ENCODE assay signal across 26 cellular contexts in genomic region chr21:46071082-46071481, GRCh38. TPM values are rescaled to one million over a fixed set of nuclear protein-coding genes. Genes with fewer than 3 reads are reported as not detected.
DNase-seq lines count a peak whose midpoint lies in the region; ATAC-seq and TF ChIP-seq lines count a peak whose summit lies in the region.
"Had no signal": no experiment of that assay in that cellular context is flagged by ENCODE, and none has a peak within 500 bp of the region (broad histone marks: within the 10 kb centered on the region; RNA-seq: fewer than 3 reads in every experiment).

No MANE protein-coding gene starts in this region.

- no peak for TF ChIP-seq CTCF in chondrocyte (IDR thresholded peaks at IDR 0.05)
- no peak for TF ChIP-seq CTCF in transverse colon (IDR thresholded peaks at IDR 0.05)

- peaks cover 22% of the 10 kb centered on the region for H3K27me3 Mint-ChIP-seq in activated CD8-positive, alpha-beta memory T cell treated with anti-CD3 and anti-CD28 coated beads, Interleukin-2, amount 10 ng/mL, durations not matched to agents 7 days and 5 days
- H3K27me3 Mint-ChIP-seq in chondrocyte (ENCODE audit: low read depth) = no peaks in the 10 kb centered on the region

- no peak overlapping the region for H3K27ac ChIP-seq in transverse colon
- H3K27ac ChIP-seq: adrenal gland, body of pancreas, neural progenitor cell, SJSA1, upper lobe of left lung, VCaP had no signal

- no peaks in the 10 kb centered on the region for H3K36me3 ChIP-seq in transverse colon
- H3K36me3 ChIP-seq: adrenal gland, neural progenitor cell, SJSA1, upper lobe of left lung had no signal

- H3K36me3 Mint-ChIP-seq in activated CD8-positive, alpha-beta memory T cell treated with anti-CD3 and anti-CD28 coated beads, Interleukin-2, amount 10 ng/mL, durations not matched to agents 7 days and 5 days = no peaks in the 10 kb centered on the region
- no peaks in the 10 kb centered on the region for H3K36me3 Mint-ChIP-seq in chondrocyte (ENCODE audit: low read depth)
- H3K36me3 Mint-ChIP-seq: memory B cell had no signal

- CTCF ChIA-PET in activated CD8-positive, alpha-beta memory T cell treated with anti-CD3 and anti-CD28 coated beads, Interleukin-2, amount 10 ng/mL, durations not matched to agents 7 days and 5 days (lab: Charles Lee) = no interaction called here

- intact Hi-C loops in transverse colon (cut with DNase I; ENCODE audit: low total_unique reads) = no loop called here

- H3K27me3 ChIP-seq in transverse colon = no peaks in the 10 kb centered on the region
- H3K27me3 ChIP-seq: adrenal gland, body of pancreas, neural progenitor cell, SJSA1, upper lobe of left lung had no signal

- no peaks in the 10 kb centered on the region for H3K9me3 ChIP-seq in transverse colon
- H3K9me3 ChIP-seq: adrenal gland, body of pancreas, SJSA1, upper lobe of left lung had no signal

- H3K4me1 Mint-ChIP-seq in activated CD8-positive, alpha-beta memory T cell treated with anti-CD3 and anti-CD28 coated beads, Interleukin-2, amount 10 ng/mL, durations not matched to agents 7 days and 5 days = no peaks in the 10 kb centered on the region
- H3K4me1 Mint-ChIP-seq in chondrocyte (ENCODE audit: low read depth) = peaks cover 19% of the 10 kb centered on the region
- H3K4me1 Mint-ChIP-seq: activated CD4-positive, alpha-beta T cell treated with anti-CD3 and anti-CD28 coated beads, Interleukin-2, amount 10 ng/mL, durations not matched to agents 24 days and 14 days; memory B cell had no signal

- no peak overlapping the region for H3K4me3 Mint-ChIP-seq in activated CD8-positive, alpha-beta memory T cell treated with anti-CD3 and anti-CD28 coated beads, Interleukin-2, amount 10 ng/mL, durations not matched to agents 7 days and 5 days
- H3K4me3 Mint-ChIP-seq in chondrocyte (ENCODE audit: unreplicated experiment) = no peak overlapping the region
- H3K4me3 Mint-ChIP-seq: activated CD4-positive, alpha-beta T cell treated with anti-CD3 and anti-CD28 coated beads, Interleukin-2, amount 10 ng/mL, durations not matched to agents 24 days and 14 days; CD4-positive, alpha-beta T cell; memory B cell; neural progenitor cell had no signal

- no peak overlapping the region for H3K27ac Mint-ChIP-seq in activated CD8-positive, alpha-beta memory T cell treated with anti-CD3 and anti-CD28 coated beads, Interleukin-2, amount 10 ng/mL, durations not matched to agents 7 days and 5 days
- no peak overlapping the region for H3K27ac Mint-ChIP-seq in chondrocyte (ENCODE audit: unreplicated experiment)
- H3K27ac Mint-ChIP-seq: activated CD4-positive, alpha-beta T cell treated with anti-CD3 and anti-CD28 coated beads, Interleukin-2, amount 10 ng/mL, durations not matched to agents 24 days and 14 days; CD4-positive, alpha-beta T cell; memory B cell; neural progenitor cell had no signal

- WGBS in transverse colon (ENCODE audit: low coverage in 1 of 2), 2 donors = 82 to 100% methylated on average over 1 to 13 of the region's 13 CpGs

- in situ Hi-C loops in transverse colon (cut with MboI; ENCODE audit: low pct_ligation_motif_present in 1 of 4, low pct_unique_long_range_greater_than_20kb in 1 of 4, low sequenced_read_pairs in 3 of 4) = no loop called here

- peak; percentile 33 for DNase-seq in activated CD8-positive, alpha-beta memory T cell treated with anti-CD3 and anti-CD28 coated beads, Interleukin-2, amount 50 U/mL, for 48 hours
- no peak for DNase-seq in activated CD8-positive, alpha-beta memory T cell treated with anti-CD3 and anti-CD28 coated beads, Interleukin-2, amount 10 ng/mL, durations not matched to agents 7 days and 5 days
- DNase-seq in chondrocyte (ENCODE audit: low spot score) (peak; percentile 49), mesenteric fat pad (ENCODE audit: low spot score) (peak; percentile 37), transverse colon (peak; percentile 1), OCI-M1 (lab: John Stamatoyannopoulos, UW) (no peak), AG20443 (ENCODE audit: low spot score) (no peak)
- DNase-seq: 8988T; activated CD4-positive, alpha-beta T cell treated with anti-CD3 and anti-CD28 coated beads, Interleukin-2, amount 10 ng/mL, durations not matched to agents 24 days and 14 days; activated T-cell treated with anti-CD3 and anti-CD28 coated beads, Interleukin-2, amount 50 U/mL, for 1 hour; body of pancreas; NCI-H2107; NCI-H446; NCI-H774; RPMI8226; stimulated activated CD4-positive, alpha-beta T cell treated with anti-CD3 and anti-CD28 coated beads, Interleukin-15, amount 100 ng/mL, for 24 hours; stimulated activated CD4-positive, alpha-beta T cell treated with anti-CD3 and anti-CD28 coated beads, Interleukin-4, amount 100 ng/mL, for 4 hours; T-helper 9 cell; upper lobe of left lung had no signal

- no peak for ATAC-seq in activated CD8-positive, alpha-beta memory T cell treated with anti-CD3 and anti-CD28 coated beads, Interleukin-2, amount 10 ng/mL, durations not matched to agents 7 days and 5 days
- no peak for ATAC-seq in GM18907 (IDR thresholded peaks at IDR 0.05; ENCODE audit: unreplicated experiment)
- ATAC-seq: body of pancreas had no signal

- TF ChIP-seq EP300 in transverse colon (IDR thresholded peaks at IDR 0.05; ENCODE audit: low read depth) = no peak

- peaks cover 6 to 20% (median 14%) of the 10 kb centered on the region in 4 donors for H3K4me1 ChIP-seq in transverse colon
- H3K4me1 ChIP-seq: adrenal gland had no signal

- H3K4me3 ChIP-seq in transverse colon = no peak overlapping the region
- H3K4me3 ChIP-seq: adrenal gland, body of pancreas, neural progenitor cell, SJSA1, upper lobe of left lung had no signal

- TF ChIP-seq POLR2A in transverse colon (IDR thresholded peaks at IDR 0.05) = no peak

- peaks cover 15% of the 10 kb centered on the region for H3K9me3 Mint-ChIP-seq in activated CD8-positive, alpha-beta memory T cell treated with anti-CD3 and anti-CD28 coated beads, Interleukin-2, amount 10 ng/mL, durations not matched to agents 7 days and 5 days (ENCODE audit: low read depth)
- no peaks in the 10 kb centered on the region for H3K9me3 Mint-ChIP-seq in chondrocyte (ENCODE audit: low read depth)
- H3K9me3 Mint-ChIP-seq: CD4-positive, alpha-beta T cell; memory B cell had no signal

RNA-seq across cellular contexts. Expression of gene COL6A2, which starts 26.8 kb away (rescaled TPM):
- total RNA-seq in activated CD8-positive, alpha-beta memory T cell treated with anti-CD3 and anti-CD28 coated beads, Interleukin-2, amount 10 ng/mL, durations not matched to agents 7 days and 5 days = 10 to 100 TPM in 1 of 2 experiments, 1 to 10 TPM in 1; 5.0 to 17.9 TPM
- 1,314 to 1,671 TPM (median 1,646 TPM) in 3 replicates for total RNA-seq in chondrocyte
- total RNA-seq in mesenteric fat pad = 735 TPM
- total RNA-seq in transverse colon = 100 to 1,000 TPM; 172 to 550 (median 346) TPM

Comparison
In these comparisons a context has a peak if more than half of its experiments do, and no peak if none do; other contexts are left out.
1. DNase-seq: peak in activated CD8-positive, alpha-beta memory T cell treated with anti-CD3 and anti-CD28 coated beads, Interleukin-2, amount 50 U/mL, for 48 hours (single experiment), chondrocyte (single experiment), mesenteric fat pad (single experiment) and transverse colon (single experiment); none in activated CD8-positive, alpha-beta memory T cell treated with anti-CD3 and anti-CD28 coated beads, Interleukin-2, amount 10 ng/mL, durations not matched to agents 7 days and 5 days (single experiment), OCI-M1 (single experiment) and AG20443 (single experiment).
2. RNA of gene COL6A2, which starts 26.8 kb away (total RNA-seq): 1,314 to 1,671 TPM in chondrocyte, 735 TPM in mesenteric fat pad (single experiment) and 172 to 550 TPM in transverse colon; 5.0 to 17.9 TPM in activated CD8-positive, alpha-beta memory T cell treated with anti-CD3 and anti-CD28 coated beads, Interleukin-2, amount 10 ng/mL, durations not matched to agents 7 days and 5 days; every median in the first group is over 4 times any median in the second.